In genomic region chr20:10927936-10928860, GRCh38 we compare ENCODE assay signal across 26 cellular contexts.
A peak's percentile ranks its signal among the peaks of the same experiment; 100 is the strongest.
DNase-seq lines count a peak whose midpoint lies in the region; ATAC-seq, FAIRE-seq and TF ChIP-seq lines count a peak whose summit lies in the region.
"Had no signal": no experiment of that assay in that cellular context is flagged by ENCODE, and none has a peak within 500 bp of the region (broad histone marks: within the 10 kb centered on the region; RNA-seq: fewer than 3 reads in every experiment).

No MANE protein-coding gene starts in this region.

- peak overlapping the region; percentile 51 for H3K27ac Mint-ChIP-seq in astrocyte (ENCODE audit: unreplicated experiment)
- H3K27ac Mint-ChIP-seq in activated CD8-positive, alpha-beta memory T cell treated with anti-CD3 and anti-CD28 coated beads, Interleukin-2, amount 10 ng/mL, durations not matched to agents 7 days and 5 days: no peak overlapping the region
- H3K27ac Mint-ChIP-seq: activated naive CD4-positive, alpha-beta T cell treated with anti-CD3 and anti-CD28 coated beads, Interleukin-2, amount 10 ng/mL, durations not matched to agents 7 days and 5 days; T-helper 17 cell had no signal

- peaks cover 0 to 27% of the 10 kb centered on the region in 2 experiments; a peak in 3 of 4 replicates for H3K4me1 ChIP-seq in SK-N-SH (ENCODE audit: control insufficient read depth in 1 of 2, insufficient read depth in 2 of 2, low read depth in 1 of 2, low read length in 1 of 2)
- peaks cover 6% of the 10 kb centered on the region for H3K4me1 ChIP-seq in astrocyte (ENCODE audit: insufficient read depth, low read length)
- no peaks in the 10 kb centered on the region for H3K4me1 ChIP-seq in urinary bladder (ENCODE audit: insufficient read depth)
- H3K4me1 ChIP-seq: BE2C had no signal

- FAIRE-seq in astrocyte (lab: Jason Lieb, UNC): no peak
- FAIRE-seq: HTR-8/SVneo had no signal

- peaks cover 42% of the 10 kb centered on the region for H3K4me1 Mint-ChIP-seq in astrocyte (ENCODE audit: low read depth, unreplicated experiment)
- no peaks in the 10 kb centered on the region for H3K4me1 Mint-ChIP-seq in activated CD8-positive, alpha-beta memory T cell treated with anti-CD3 and anti-CD28 coated beads, Interleukin-2, amount 10 ng/mL, durations not matched to agents 7 days and 5 days
- H3K4me1 Mint-ChIP-seq: activated naive CD4-positive, alpha-beta T cell treated with anti-CD3 and anti-CD28 coated beads, Interleukin-2, amount 10 ng/mL, durations not matched to agents 7 days and 5 days; T-helper 17 cell had no signal

- TF ChIP-seq EP300 in SK-N-SH (IDR thresholded peaks at IDR 0.05; ENCODE audit: borderline replicate concordance in 1 of 2, low read depth in 1 of 2, low read length in 1 of 2): no peak

- peaks cover 15% of the 10 kb centered on the region for H3F3A ChIP-seq in SK-N-SH (replicated peaks; ENCODE audit: insufficient read depth)

- H3K4me2 ChIP-seq in SK-N-SH (no peak overlapping the region; the same call in 1 of the 2 replicates), astrocyte (ENCODE audit: low read length) (no peak overlapping the region)
- H3K4me2 ChIP-seq: KMS-11, PC-9 had no signal

- H3K27ac ChIP-seq in SK-N-SH (ENCODE audit: low read depth in 2 of 2, low read length in 1 of 2) (peak overlapping the region in 1 of 2 experiments; percentile 49; a peak in 2 of 4 replicates), astrocyte (ENCODE audit: low read depth, low read length) (no peak overlapping the region), urinary bladder (ENCODE audit: low read depth) (peak overlapping the region; percentile 39)
- H3K27ac ChIP-seq: 22Rv1, KMS-11, PC-9, sigmoid colon, tibial artery had no signal

- H3K4me3 Mint-ChIP-seq in astrocyte (ENCODE audit: unreplicated experiment): no peak overlapping the region
- no peak overlapping the region for H3K4me3 Mint-ChIP-seq in activated CD8-positive, alpha-beta memory T cell treated with anti-CD3 and anti-CD28 coated beads, Interleukin-2, amount 10 ng/mL, durations not matched to agents 7 days and 5 days
- H3K4me3 Mint-ChIP-seq: activated naive CD4-positive, alpha-beta T cell treated with anti-CD3 and anti-CD28 coated beads, Interleukin-2, amount 10 ng/mL, durations not matched to agents 7 days and 5 days; neural crest cell; T-helper 17 cell had no signal

- ATAC-seq in SK-N-SH treated with all-trans-retinoic acid at 6 μM for 48 hours (no peak), GM21529 (IDR thresholded peaks at IDR 0.05; ENCODE audit: unreplicated experiment) (no peak)
- ATAC-seq in activated CD8-positive, alpha-beta memory T cell treated with anti-CD3 and anti-CD28 coated beads, Interleukin-2, amount 10 ng/mL, durations not matched to agents 7 days and 5 days: no peak
- ATAC-seq: mucosa of descending colon, T-helper 17 cell had no signal

- no peaks in the 10 kb centered on the region for H3K27me3 Mint-ChIP-seq in astrocyte (ENCODE audit: low read depth, unreplicated experiment)
- no peaks in the 10 kb centered on the region for H3K27me3 Mint-ChIP-seq in activated CD8-positive, alpha-beta memory T cell treated with anti-CD3 and anti-CD28 coated beads, Interleukin-2, amount 10 ng/mL, durations not matched to agents 7 days and 5 days
- H3K27me3 Mint-ChIP-seq: activated naive CD4-positive, alpha-beta T cell treated with anti-CD3 and anti-CD28 coated beads, Interleukin-2, amount 10 ng/mL, durations not matched to agents 7 days and 5 days had no signal

- no peak for TF ChIP-seq CTCF in SK-N-SH (IDR thresholded peaks at IDR 0.05)
- TF ChIP-seq CTCF in astrocyte (IDR thresholded peaks at IDR 0.05; ENCODE audit: insufficient read depth, low read depth, low read length): no peak

- H3K9me3 ChIP-seq in SK-N-SH (no peaks in the 10 kb centered on the region), astrocyte (ENCODE audit: insufficient read depth, low read depth, low read length) (no peaks in the 10 kb centered on the region)
- H3K9me3 ChIP-seq: BE2C, mucosa of descending colon, sigmoid colon, stomach, tibial artery had no signal

- H2AFZ ChIP-seq in SK-N-SH (ENCODE audit: low read depth): no peak overlapping the region
- no peak overlapping the region for H2AFZ ChIP-seq in astrocyte (ENCODE audit: low read depth, low read length)
- H2AFZ ChIP-seq: PC-9 had no signal

- H3K4me3 ChIP-seq in SK-N-SH (ENCODE audit: low read depth in 2 of 2, low read length in 1 of 2) (no peak overlapping the region), astrocyte (ENCODE audit: insufficient read depth, low read depth, low read length) (no peak overlapping the region), urinary bladder (ENCODE audit: low read depth, low read length) (no peak overlapping the region)
- H3K4me3 ChIP-seq: mucosa of descending colon, PC-9, sigmoid colon, stomach, tibial artery had no signal

- no peak for TF ChIP-seq RAD21 in SK-N-SH (IDR thresholded peaks at IDR 0.05; ENCODE audit: low read length)

- CTCF ChIA-PET in SK-N-SH (lab: Yijun Ruan, JAX): no interaction called here
- CTCF ChIA-PET in activated CD8-positive, alpha-beta memory T cell treated with anti-CD3 and anti-CD28 coated beads, Interleukin-2, amount 10 ng/mL, durations not matched to agents 7 days and 5 days (lab: Charles Lee): no interaction called here

- H3K36me3 ChIP-seq in SK-N-SH (replicated peaks in 1 of 2; ENCODE audit: control insufficient read depth in 1 of 2, insufficient read depth in 2 of 2, low read length in 1 of 2) (no peaks in the 10 kb centered on the region), astrocyte (ENCODE audit: insufficient read depth, low read length) (no peaks in the 10 kb centered on the region), urinary bladder (ENCODE audit: insufficient read depth) (no peaks in the 10 kb centered on the region)
- H3K36me3 ChIP-seq: BE2C, sigmoid colon, stomach, tibial artery had no signal

- H3K36me3 Mint-ChIP-seq in astrocyte (ENCODE audit: low read depth, unreplicated experiment): no peaks in the 10 kb centered on the region
- no peaks in the 10 kb centered on the region for H3K36me3 Mint-ChIP-seq in activated CD8-positive, alpha-beta memory T cell treated with anti-CD3 and anti-CD28 coated beads, Interleukin-2, amount 10 ng/mL, durations not matched to agents 7 days and 5 days
- H3K36me3 Mint-ChIP-seq: activated naive CD4-positive, alpha-beta T cell treated with anti-CD3 and anti-CD28 coated beads, Interleukin-2, amount 10 ng/mL, durations not matched to agents 7 days and 5 days had no signal

- H4K20me1 ChIP-seq in SK-N-SH (ENCODE audit: insufficient read depth): no peaks in the 10 kb centered on the region
- no peaks in the 10 kb centered on the region for H4K20me1 ChIP-seq in astrocyte (ENCODE audit: insufficient read depth, low read length)

- DNase-seq in SK-N-SH: no peak
- DNase-seq in astrocyte (ENCODE audit: low read depth): peak; percentile 58
- peak; percentile 65 for DNase-seq in kidney tubule cell (ENCODE audit: low spot score)
- DNase-seq in activated CD8-positive, alpha-beta memory T cell treated with anti-CD3 and anti-CD28 coated beads, Interleukin-2, amount 10 ng/mL, durations not matched to agents 7 days and 5 days: no peak
- DNase-seq in occipital lobe (lab: John Stamatoyannopoulos, UW): no peak
- DNase-seq: activated CD4-positive, alpha-beta T cell treated with anti-CD3 and anti-CD28 coated beads for 4 hours; activated naive CD4-positive, alpha-beta T cell treated with anti-CD3 and anti-CD28 coated beads, Interleukin-2, amount 10 ng/mL, durations not matched to agents 7 days and 5 days; BE2C; central memory CD4-positive, alpha-beta T cell; GF-D8; H7; head of caudate nucleus; mucosa of descending colon; MV-4-11; PC-9; sigmoid colon; stomach; T-helper 17 cell; tibial artery had no signal

- POLR2A ChIA-PET in SK-N-SH (lab: Yijun Ruan, JAX): no interaction called here

- peaks cover 11% of the 10 kb centered on the region for H3K9me3 Mint-ChIP-seq in astrocyte (ENCODE audit: unreplicated experiment)
- H3K9me3 Mint-ChIP-seq in activated CD8-positive, alpha-beta memory T cell treated with anti-CD3 and anti-CD28 coated beads, Interleukin-2, amount 10 ng/mL, durations not matched to agents 7 days and 5 days (ENCODE audit: low read depth): no peaks in the 10 kb centered on the region

- H3K79me2 ChIP-seq in SK-N-SH (ENCODE audit: insufficient read depth): no peaks in the 10 kb centered on the region
- no peaks in the 10 kb centered on the region for H3K79me2 ChIP-seq in astrocyte (ENCODE audit: insufficient read depth, low read length)

- no peaks in the 10 kb centered on the region for H3K9me2 ChIP-seq in SK-N-SH

- no peaks in the 10 kb centered on the region for H3K27me3 ChIP-seq in SK-N-SH (ENCODE audit: insufficient read depth)
- no peaks in the 10 kb centered on the region for H3K27me3 ChIP-seq in astrocyte (ENCODE audit: insufficient read depth, low read length)
- H3K27me3 ChIP-seq: BE2C, sigmoid colon, stomach, tibial artery had no signal

- WGBS in SK-N-SH (ENCODE audit: low lambda C conversion rate): 46% methylated on average over 11 of the region's 11 CpGs
- 65% methylated on average over 11 of the region's 11 CpGs for WGBS in urinary bladder

- no peak overlapping the region; the same call in 1 of the 2 replicates for H3K9ac ChIP-seq in SK-N-SH
- no peak overlapping the region for H3K9ac ChIP-seq in astrocyte (ENCODE audit: low read length)
- H3K9ac ChIP-seq: KMS-11 had no signal

TF ChIP-seq in SK-N-SH treated with all-trans-retinoic acid at 6 μM for 48 hours, 23 proteins besides CTCF, POLR2A, EP300 and RAD21 (continues in another document):
- TF ChIP-seq TCF4 (CRISPR knock-in tag; IDR thresholded peaks at IDR 0.05; ENCODE audit: borderline replicate concordance) (no peak), ZNF8 (CRISPR knock-in tag; IDR thresholded peaks at IDR 0.05) (no peak), ZFP30 (CRISPR knock-in tag; IDR thresholded peaks at IDR 0.05) (no peak), GLIS3 (CRISPR knock-in tag; IDR thresholded peaks at IDR 0.05) (no peak)

Comparison
In these comparisons a context has a peak if more than half of its experiments do, and no peak if none do; other contexts are left out.
1. DNase-seq: peak in astrocyte (single experiment) and kidney tubule cell (single experiment); none in SK-N-SH (single experiment), activated CD8-positive, alpha-beta memory T cell treated with anti-CD3 and anti-CD28 coated beads, Interleukin-2, amount 10 ng/mL, durations not matched to agents 7 days and 5 days (single experiment) and occipital lobe (single experiment).